10 cellular contexts compared by ENCODE assay signal in the genomic region with DNA sequence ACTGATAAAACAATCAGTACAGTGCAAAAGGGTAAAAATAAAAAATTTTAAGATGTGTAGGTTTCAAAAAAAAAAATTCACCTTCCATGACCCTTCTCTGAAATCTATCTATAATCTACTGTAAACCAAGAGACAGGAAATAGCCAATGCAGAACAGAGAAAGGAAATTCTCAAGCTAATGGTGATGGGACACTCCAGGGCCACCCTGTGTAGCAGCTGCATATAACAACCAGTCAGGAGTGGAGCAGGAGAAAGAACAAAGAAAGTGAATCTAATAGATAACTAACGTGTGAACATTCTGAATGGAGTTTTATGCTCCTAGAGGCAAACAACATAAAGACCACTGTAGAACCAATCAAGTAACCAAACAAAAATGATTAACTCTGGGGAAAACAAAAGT. TPM values are rescaled to one million over a fixed set of nuclear protein-coding genes. Genes with fewer than 3 reads are reported as not detected.
DNase-seq lines count a peak whose midpoint lies in the region; ATAC-seq, FAIRE-seq and TF ChIP-seq lines count a peak whose summit lies in the region.
"Had no signal": no experiment of that assay in that cellular context is flagged by ENCODE, and none has a peak within 500 bp of the region (broad histone marks: within the 10 kb centered on the region; RNA-seq: fewer than 3 reads in every experiment).

No MANE protein-coding gene starts in this region.

- H3K79me2 ChIP-seq in endothelial cell of umbilical vein (ENCODE audit: control insufficient read depth, insufficient read depth, low read length), result peaks cover 20% of the 10 kb centered on the region

- in situ Hi-C loops in HAP-1 (cut with MboI; ENCODE audit: low sequenced_read_pairs), result no loop called here

- CTCF ChIA-PET in A673 (lab: Charles Lee), result no interaction called here
- CTCF ChIA-PET in endothelial cell of umbilical vein (lab: Charles Lee), result no interaction called here

- H3K36me3 ChIP-seq in A673 (ENCODE audit: insufficient read depth, low read length, poor library complexity, severe bottlenecking) (no peaks in the 10 kb centered on the region), endothelial cell of umbilical vein (ENCODE audit: control insufficient read depth in 2 of 2, extremely low read depth in 1 of 2, insufficient read depth in 2 of 2, low read length in 2 of 2) (peaks cover 0 to under 1% of the 10 kb centered on the region in 2 experiments), HAP-1 (replicated peaks) (no peaks in the 10 kb centered on the region)

- peak overlapping the region; percentile 56 for H3K4me2 ChIP-seq in endothelial cell of umbilical vein (ENCODE audit: insufficient read depth, low read length)

- no peaks in the 10 kb centered on the region for H3K9me3 ChIP-seq in A673 (ENCODE audit: low read depth, low read length, poor library complexity, severe bottlenecking)
- no peaks in the 10 kb centered on the region for H3K9me3 ChIP-seq in endothelial cell of umbilical vein (replicated peaks; ENCODE audit: control insufficient read depth, insufficient read depth, low read length)
- no peaks in the 10 kb centered on the region; the same call in 1 of the 2 replicates for H3K9me3 ChIP-seq in HAP-1

- ATAC-seq in HG03460 (IDR thresholded peaks at IDR 0.05; ENCODE audit: unreplicated experiment) (peak; percentile 82), HG03342 (IDR thresholded peaks at IDR 0.05; ENCODE audit: unreplicated experiment) (no peak)

- TF ChIP-seq CTCF in A673 (conservative IDR thresholded peaks at IDR 0.05; ENCODE audit: low read depth, low read length) (no peak), endothelial cell of umbilical vein (IDR thresholded peaks at IDR 0.05; ENCODE audit: extremely low read depth in 1 of 2, insufficient read depth in 1 of 2, low read depth in 1 of 2, low read length in 2 of 2) (no peak)

- BruUV-seq in A673 (replicated peaks; lab: Mats Ljungman, UMichigan) (TSS peak; percentile 99), endothelial cell of umbilical vein (replicated peaks; lab: Mats Ljungman, UMichigan) (TSS peak; percentile 100)

- H3K27me3 ChIP-seq in A673 (replicated peaks; ENCODE audit: insufficient read depth, low read depth, low read length, poor library complexity) (no peaks in the 10 kb centered on the region), endothelial cell of umbilical vein (ENCODE audit: control insufficient read depth in 2 of 2, insufficient read depth in 2 of 2, low read length in 2 of 2) (no peaks in the 10 kb centered on the region), HAP-1 (ENCODE audit: low read depth) (no peaks in the 10 kb centered on the region)

- intact Hi-C loops in A673 (cut with micrococcal nuclease; ENCODE audit: unreplicated experiment) (no loop called here), endothelial cell of umbilical vein (cut with micrococcal nuclease) (loop anchor here (1.0 kb wide), 1 partner anchor 17 kb away; a partner anchor contains a TSS)

- H3K9me1 ChIP-seq in endothelial cell of umbilical vein (replicated peaks; ENCODE audit: control insufficient read depth, extremely low read depth, insufficient read depth, low read length), result no peaks in the 10 kb centered on the region

- H3K27ac ChIP-seq in A673 (ENCODE audit: low read depth, low read length, poor library complexity, severe bottlenecking) (no peak overlapping the region), endothelial cell of umbilical vein (ENCODE audit: insufficient read depth, low read depth, low read length) (peak overlapping the region; percentile 23)

- H3K9ac ChIP-seq in endothelial cell of umbilical vein (replicated peaks; ENCODE audit: extremely low read depth, insufficient read depth, low read length), result peak overlapping the region; percentile 34

- no peak overlapping the region for H3K4me3 ChIP-seq in A673 (ENCODE audit: low read depth, low read length, poor library complexity, severe bottlenecking)
- H3K4me3 ChIP-seq in endothelial cell of umbilical vein (replicated peaks in 1 of 3; ENCODE audit: insufficient read depth in 1 of 3, low read depth in 1 of 3, low read length in 3 of 3), result peak overlapping the region in 1 of 3 experiments; percentile 30
- H3K4me3 ChIP-seq in HAP-1, result no peak overlapping the region

- H2AFZ ChIP-seq in endothelial cell of umbilical vein (ENCODE audit: low read depth, low read length), result no peak overlapping the region

- POLR2A ChIA-PET in A673 (lab: Charles Lee; ENCODE audit: low non-redundant PET), result no interaction called here
- POLR2A ChIA-PET in endothelial cell of umbilical vein (lab: Charles Lee), result interaction anchor here (1.7 kb wide), 1 partner anchor 12 kb away, joined by 5 read pairs; no protein-coding TSS in a partner anchor

- FAIRE-seq in GM19239 (lab: Jason Lieb, UNC) (peak; percentile 47), endothelial cell of umbilical vein (lab: Jason Lieb, UNC) (no peak)

- H3K4me1 ChIP-seq in A673 (ENCODE audit: insufficient read depth, low read length, poor library complexity, severe bottlenecking) (no peaks in the 10 kb centered on the region), endothelial cell of umbilical vein (ENCODE audit: control insufficient read depth, extremely low read depth, insufficient read depth, low read length) (peaks cover 24% of the 10 kb centered on the region), HAP-1 (no peaks in the 10 kb centered on the region)

- dilution Hi-C loops in endothelial cell of umbilical vein (cut with MboI; ENCODE audit: extremely low pct_ligation_motif_present, low sequenced_read_pairs), result no loop called here

- H4K20me1 ChIP-seq in endothelial cell of umbilical vein (replicated peaks; ENCODE audit: control insufficient read depth, extremely low read depth, insufficient read depth, low read length), result no peaks in the 10 kb centered on the region

- DNase-seq in A673 (ENCODE audit: low spot score) (peak; percentile 5), GM19239 (ENCODE audit: insufficient read length, low spot score) (no peak), endothelial cell of umbilical vein (ENCODE audit: low read depth, low spot score) (peak; percentile 8), HAP-1 (ENCODE audit: low spot score in 2 of 2) (no peak), D341Med (ENCODE audit: low spot score) (no peak)
- no peak for DNase-seq in activated CD4-positive, CD25-positive, alpha-beta regulatory T cell treated with anti-CD3 and anti-CD28 coated beads, Interleukin-2, amount 50 U/mL, for 72 hours
- DNase-seq: effector CD4-positive, alpha-beta T cell; NCI-H524 had no signal

- TF ChIP-seq POLR2A in endothelial cell of umbilical vein (IDR thresholded peaks at IDR 0.05; ENCODE audit: low read depth, low read length), result no peak

TF ChIP-seq in endothelial cell of umbilical vein, 7 proteins besides CTCF, POLR2A, EP300 and RAD21:
- TF ChIP-seq POLR2AphosphoS5 (IDR thresholded peaks at IDR 0.05; ENCODE audit: insufficient read depth, low read depth, low read length) (no peak), MYC (IDR thresholded peaks at IDR 0.05; ENCODE audit: low read depth, low read length) (no peak), EZH2 (IDR thresholded peaks at IDR 0.05; ENCODE audit: borderline replicate concordance, low read depth, low read length, severe bottlenecking) (no peak), JUN (IDR thresholded peaks at IDR 0.05; ENCODE audit: borderline replicate concordance, insufficient read depth, insufficient read length, low read depth) (no peak), FOS (IDR thresholded peaks at IDR 0.05; ENCODE audit: borderline replicate concordance, insufficient read depth, low read length) (no peak), GATA2 (IDR thresholded peaks at IDR 0.05; ENCODE audit: insufficient read depth, insufficient read length, low read depth, low read length) (no peak)
- TF ChIP-seq, protein P1, sequence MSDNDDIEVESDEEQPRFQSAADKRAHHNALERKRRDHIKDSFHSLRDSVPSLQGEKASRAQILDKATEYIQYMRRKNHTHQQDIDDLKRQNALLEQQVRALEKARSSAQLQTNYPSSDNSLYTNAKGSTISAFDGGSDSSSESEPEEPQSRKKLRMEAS (IDR thresholded peaks at IDR 0.05; ENCODE audit: insufficient read depth, insufficient read length), result no peak
TF ChIP-seq in endothelial cell of umbilical vein: peak in this region for 0.

RNA-seq across cellular contexts. Expression of a gene that starts 16.6 kb away (rescaled TPM):
- total RNA-seq in A673 (2021) (60.6 and 62.1 TPM in 2 replicates), endothelial cell of umbilical vein (64.6 and 68.5 TPM in 2 replicates)
- 29.2 and 35.9 TPM in 2 replicates for polyA plus RNA-seq in endothelial cell of umbilical vein
- polyA plus RNA-seq in endothelial cell of umbilical vein (2011; cell fraction: cytosol; rRNA removed), result 42.9 and 43.1 TPM in 2 replicates
- 52.1 and 62.9 TPM in 2 replicates for polyA plus RNA-seq in endothelial cell of umbilical vein (2011; cell fraction: nucleus; rRNA removed)
- 61.1 and 73.3 TPM in 2 replicates for polyA plus RNA-seq in endothelial cell of umbilical vein (2012)
- polyA minus RNA-seq in endothelial cell of umbilical vein, result 74.6 and 96.0 TPM in 2 replicates
- 24.8 TPM for polyA minus RNA-seq in endothelial cell of umbilical vein (2011; cell fraction: cytosol; rRNA and poly(A)+ RNA removed)
- 60.0 and 80.1 TPM in 2 replicates for polyA minus RNA-seq in endothelial cell of umbilical vein (2011; cell fraction: nucleus; rRNA and poly(A)+ RNA removed)

Comparison
In these comparisons a context has a peak if more than half of its experiments do, and no peak if none do; other contexts are left out.
1. DNase-seq: peak in A673 (single experiment) and endothelial cell of umbilical vein (single experiment); none in GM19239 (single experiment), HAP-1 (0 of 2), activated CD4-positive, CD25-positive, alpha-beta regulatory T cell treated with anti-CD3 and anti-CD28 coated beads, Interleukin-2, amount 50 U/mL, for 72 hours (single experiment) and D341Med (single experiment).